ENCODE assay signal across 14 cellular contexts in genomic region chr7:102872460-102872859, GRCh38. TPM values are rescaled to one million over a fixed set of nuclear protein-coding genes. Genes with fewer than 3 reads are reported as not detected.
DNase-seq lines count a peak whose midpoint lies in the region; ATAC-seq and TF ChIP-seq lines count a peak whose summit lies in the region.
"Had no signal": no experiment of that assay in that cellular context is flagged by ENCODE, and none has a peak within 500 bp of the region (broad histone marks: within the 10 kb centered on the region; RNA-seq: fewer than 3 reads in every experiment).

No MANE protein-coding gene starts in this region.

- DNase-seq in DMS53 (lab: John Stamatoyannopoulos, UW) (peak; percentile 9), DMS53 treated with DMSO at 0.1 percent for 48 hours (lab: John Stamatoyannopoulos, UW; ENCODE audit: unreplicated experiment) (no peak), adipocyte (ENCODE audit: low read depth) (peak; percentile 80), foreskin fibroblast (peak; percentile 86 to 91), tibial artery (no peak), iPS-NIHi11 (ENCODE audit: low spot score) (no peak), heart right ventricle (no peak)
- DNase-seq: activated CD4-positive, alpha-beta T cell treated with anti-CD3 and anti-CD28 coated beads, Interleukin-2, amount 50 U/mL, for 4 hours; GF-D8; NCI-H1694; spleen; T-helper 1 cell had no signal

- H3K9me3 ChIP-seq in adipocyte (ENCODE audit: control insufficient read depth, low read length) (no peaks in the 10 kb centered on the region), tibial artery (no peaks in the 10 kb centered on the region), heart right ventricle (no peaks in the 10 kb centered on the region)
- H3K9me3 ChIP-seq: spleen had no signal

- H3K9ac ChIP-seq in adipocyte (ENCODE audit: low read length): no peak overlapping the region

- peaks cover 27% of the 10 kb centered on the region for H3K4me1 ChIP-seq in adipocyte (ENCODE audit: control insufficient read depth, insufficient read depth, low read length)
- H3K4me1 ChIP-seq in tibial artery: peaks cover 0 to 29% (median 9%) of the 10 kb centered on the region in 4 donors
- peaks cover 0 to 14% (median 0%) of the 10 kb centered on the region in 9 donors for H3K4me1 ChIP-seq in heart right ventricle
- H3K4me1 ChIP-seq: spleen had no signal

- H3K4me3 ChIP-seq in adipocyte (ENCODE audit: low read length) (no peak overlapping the region), foreskin fibroblast (ENCODE audit: low read depth in 1 of 2, low read length in 2 of 2) (no peak overlapping the region), tibial artery (no peak overlapping the region), heart right ventricle (no peak overlapping the region)
- H3K4me3 ChIP-seq: spleen had no signal

- H3K27ac ChIP-seq in tibial artery (peak overlapping the region; percentile 21 to 29), heart right ventricle (no peak overlapping the region)
- H3K27ac ChIP-seq: 22Rv1, spleen had no signal

- H3K27me3 ChIP-seq in adipocyte (replicated peaks; ENCODE audit: control insufficient read depth, insufficient read depth, low read length) (no peaks in the 10 kb centered on the region), tibial artery (no peaks in the 10 kb centered on the region), heart right ventricle (no peaks in the 10 kb centered on the region)
- H3K27me3 ChIP-seq: spleen had no signal

- intact Hi-C loops in tibial artery (cut with DNase I; ENCODE audit: low total_unique reads): no loop called here
- intact Hi-C loops in heart right ventricle (cut with DNase I): no loop called here

- H3K36me3 ChIP-seq in adipocyte (ENCODE audit: control insufficient read depth, insufficient read depth, low read length, severe bottlenecking) (no peaks in the 10 kb centered on the region), tibial artery (no peaks in the 10 kb centered on the region), heart right ventricle (no peaks in the 10 kb centered on the region)
- H3K36me3 ChIP-seq: spleen had no signal

- ATAC-seq in HG02678 (IDR thresholded peaks at IDR 0.05; ENCODE audit: unreplicated experiment) (no peak), heart right ventricle (no peak)

- 95 to 98% methylated on average over 2 of the region's 2 CpGs for WGBS in heart right ventricle, 2 donors

- TF ChIP-seq CTCF in foreskin fibroblast (IDR thresholded peaks at IDR 0.05; ENCODE audit: low read depth, low read length) (no peak), tibial artery (IDR thresholded peaks at IDR 0.05) (no peak), heart right ventricle (IDR thresholded peaks at IDR 0.05) (no peak)

RNA-seq across cellular contexts. Expression of gene LRRC17, which starts 40.3 kb away (rescaled TPM):
- 1 to 10 TPM in 7 of 10 donors, under 1 TPM in 3; 0.12 to 9.5 (median 2.6) TPM for total RNA-seq in heart right ventricle
- polyA plus RNA-seq in heart right ventricle: 1 to 10 TPM; 2.5 to 2.7 TPM

Comparison
In these comparisons a context has a peak if more than half of its experiments do, and no peak if none do; other contexts are left out.
1. DNase-seq: peak in DMS53 (single experiment), adipocyte (single experiment) and foreskin fibroblast (2 of 2); none in DMS53 treated with DMSO at 0.1 percent for 48 hours (single experiment), tibial artery (0 of 2), iPS-NIHi11 (single experiment) and heart right ventricle (0 of 2).
2. H3K27ac ChIP-seq: peak in tibial artery (2 of 2); none in heart right ventricle (0 of 10).